Comparison of ENCODE assay signal across 2 cellular contexts in the genomic region with DNA sequence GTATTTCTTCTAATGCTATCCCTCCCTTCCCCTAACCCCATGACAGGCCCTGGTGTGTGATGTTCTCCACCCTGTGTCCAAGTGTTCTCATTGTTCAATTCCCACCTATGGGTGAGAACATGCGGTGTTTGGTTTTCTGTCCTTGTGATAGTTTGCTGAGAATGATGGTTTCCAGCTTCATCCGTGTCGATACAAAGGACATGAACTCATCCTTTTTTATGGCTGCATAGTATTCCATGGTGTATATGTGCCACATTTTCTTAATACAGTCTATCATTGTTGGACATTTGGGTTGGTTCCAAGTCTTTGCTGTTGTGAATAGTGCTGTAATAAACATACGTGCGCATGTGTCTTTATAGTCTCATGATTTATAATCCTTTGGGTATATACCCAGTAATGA. TPM values are rescaled to one million over a fixed set of nuclear protein-coding genes. Genes with fewer than 3 reads are reported as not detected.
DNase-seq lines count a peak whose midpoint lies in the region; ATAC-seq, FAIRE-seq and TF ChIP-seq lines count a peak whose summit lies in the region.
"Not testable (repeated sequence)": the region's sequence is repeated elsewhere in the genome, so short reads cannot be mapped to it uniquely, and the experiment has no call there.

No MANE protein-coding gene starts in this region.

- intact Hi-C loops in K562 (cut with micrococcal nuclease), result not testable (repeated sequence)

- H3K9me3 ChIP-seq in HEK293 (ENCODE audit: control insufficient read depth, insufficient read depth, low read depth, low read length); K562 (replicated peaks; ENCODE audit: control insufficient read depth, insufficient read depth, low read depth, low read length): not testable (repeated sequence)

- H3K9me1 ChIP-seq in K562 (ENCODE audit: control insufficient read depth, insufficient read depth, low read length), result not testable (repeated sequence)

- not testable (repeated sequence) for H3K27me3 ChIP-seq in K562 (ENCODE audit: control insufficient read depth in 2 of 2, insufficient read depth in 2 of 2, low read length in 2 of 2)

- TF ChIP-seq POLR2A in K562 (conservative IDR thresholded peaks at IDR 0.05), result not testable (repeated sequence)

- H4K20me1 ChIP-seq in K562 (replicated peaks; ENCODE audit: control insufficient read depth, insufficient read depth, low read length), result not testable (repeated sequence)

- H3K4me2 ChIP-seq in K562 (ENCODE audit: insufficient read depth, low read length), result not testable (repeated sequence)

- not testable (repeated sequence) for H3K79me2 ChIP-seq in K562 (ENCODE audit: control insufficient read depth, insufficient read depth, low read length)

- TF ChIP-seq RAD21 in K562 (CRISPR knock-in tag; conservative IDR thresholded peaks at IDR 0.05 in 1 of 2, IDR thresholded peaks at IDR 0.05 in 1 of 2), result not testable (repeated sequence)

- POLR2A ChIA-PET in HEK293 (lab: Yijun Ruan, JAX), result not testable (repeated sequence)
- POLR2A ChIA-PET in K562 (lab: Yijun Ruan, JAX), result interaction anchor here (1.1 kb wide), 1 partner anchor 11 kb away, joined by 3 read pairs; no protein-coding TSS in a partner anchor

- TF ChIP-seq CTCF in HEK293 (tag by site-specific recombination; IDR thresholded peaks at IDR 0.05); K562 (IDR thresholded peaks at IDR 0.05 in 2 of 3, conservative IDR thresholded peaks at IDR 0.05 in 1 of 3; ENCODE audit: insufficient read depth in 2 of 3, low read depth in 1 of 3, low read length in 3 of 3): not testable (repeated sequence)

- BruUV-seq in K562 (replicated peaks; lab: Mats Ljungman, UMichigan), result not testable (repeated sequence)

- not testable (repeated sequence) for H3K36me3 ChIP-seq in HEK293 (ENCODE audit: control insufficient read depth in 2 of 2, insufficient read depth in 1 of 2, low read length in 2 of 2); K562 (ENCODE audit: control insufficient read depth, insufficient read depth, low read length)

- H3K9ac ChIP-seq in K562 (ENCODE audit: insufficient read depth in 1 of 2, low read depth in 2 of 2, low read length in 2 of 2), result not testable (repeated sequence)

- H2AFZ ChIP-seq in K562 (ENCODE audit: low read depth, low read length), result not testable (repeated sequence)

- not testable (repeated sequence) for TF ChIP-seq EP300 in K562 (IDR thresholded peaks at IDR 0.05; ENCODE audit: low read length)

- in situ Hi-C loops in K562 (cut with MboI), result not testable (repeated sequence)

- FAIRE-seq in K562 (lab: Jason Lieb, UNC), result not testable (repeated sequence)

- not testable (repeated sequence) for H3K27ac ChIP-seq in HEK293 (ENCODE audit: extremely low read depth, low read depth, low read length); K562 (ENCODE audit: extremely low read depth, low read depth, low read length)

- not testable (repeated sequence) for ATAC-seq in K562

- not testable (repeated sequence) for DNase-seq in K562 (ENCODE audit: extremely low read depth in 1 of 4, low spot score in 3 of 4)

- not testable (repeated sequence) for H3K4me3 ChIP-seq in HEK293 (ENCODE audit: low read depth, low read length); K562

- CTCF ChIA-PET in HEK293 (lab: Yijun Ruan, JAX); K562 (lab: Yijun Ruan, JAX; ENCODE audit: low intra/inter-chr PET ratio): not testable (repeated sequence)

- not testable (repeated sequence) for H3K4me1 ChIP-seq in HEK293 (ENCODE audit: control insufficient read depth, insufficient read depth, low read length); K562 (replicated peaks in 1 of 2; ENCODE audit: control insufficient read depth in 2 of 2, insufficient read depth in 2 of 2, low read length in 2 of 2)

- 72% methylated on average over 5 of the region's 5 CpGs for WGBS in K562 (ENCODE audit: insufficient coverage, low coverage, missing lambda C conversion rate)

TF ChIP-seq in HEK293, 187 proteins besides CTCF, POLR2A, EP300 and RAD21:
- TF ChIP-seq ZNF146 (tag by site-specific recombination; IDR thresholded peaks at IDR 0.05), result peak; percentile 95
- TF ChIP-seq, protein P1, sequence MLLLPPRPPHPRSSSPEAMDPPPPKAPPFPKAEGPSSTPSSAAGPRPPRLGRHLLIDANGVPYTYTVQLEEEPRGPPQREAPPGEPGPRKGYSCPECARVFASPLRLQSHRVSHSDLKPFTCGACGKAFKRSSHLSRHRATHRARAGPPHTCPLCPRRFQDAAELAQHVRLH (tag by site-specific recombination; IDR thresholded peaks at IDR 0.05), result peak; percentile 59; the same call in 1 of the 2 replicates

TF ChIP-seq in K562, 482 proteins besides CTCF, POLR2A, EP300 and RAD21:
- TF ChIP-seq BCOR (IDR thresholded peaks at IDR 0.05), result peak; percentile 69; the same call in 1 of the 2 replicates
- TF ChIP-seq KDM1A (IDR thresholded peaks at IDR 0.05), result peak in 1 of 2 experiments; percentile 36; a peak in 1 of 4 replicates
- TF ChIP-seq ZNF146 (CRISPR knock-in tag; IDR thresholded peaks at IDR 0.05; ENCODE audit: unreplicated experiment), result peak; percentile 87

RNA-seq across cellular contexts. Expression of a gene that starts 10.6 kb away (rescaled TPM):
- total RNA-seq in K562 (2011; cell fraction: chromatin; rRNA removed; ENCODE audit: low replicate concordance), result 4.0 and 4.8 TPM in 2 replicates
- 3.7 TPM in 2 replicates for total RNA-seq in K562 (2011; cell fraction: nucleolus; rRNA removed)
- total RNA-seq in K562 (2011; cell fraction: nucleoplasm; rRNA removed), result 3.2 and 7.4 TPM in 2 replicates
- total RNA-seq in K562 (2014; rRNA removed) (2.3 and 3.0 TPM in 2 replicates), K562 (2014; rRNA removed; fragmentation: Illumina TruSeq; extraction: Trizol) (3.7 and 3.9 TPM in 2 replicates), K562 (2015; rRNA removed; fragmentation: Illumina TruSeq; extraction: Trizol) (2.6 and 3.5 TPM in 2 replicates), K562 (2021) (2.6 and 2.7 TPM in 2 replicates)
- polyA plus RNA-seq in K562 (2011; rRNA removed) (3.7 and 4.0 TPM in 2 replicates), K562 (2014; fragmentation: Illumina TruSeq; extraction: Trizol) (2.6 and 3.5 TPM in 2 replicates), K562 (2014; fragmentation: Nextera tagmentation; extraction: Ambion mirVana) (1 to 10 TPM; 1.8 to 3.3 TPM), K562 (2014; rRNA removed) (1.7 and 2.6 TPM in 2 replicates)
- polyA plus RNA-seq in K562 (2011; cell fraction: cytosol; rRNA removed), result 1.1 and 3.1 TPM in 2 replicates
- polyA plus RNA-seq in K562 (2011; cell fraction: nucleus; rRNA removed), result 1.8 and 2.5 TPM in 2 replicates
- 1.8 and 2.9 TPM in 2 replicates for polyA plus RNA-seq in K562 (2012)
- 5.1 and 6.8 TPM in 2 replicates for polyA minus RNA-seq in K562 (2011; rRNA and poly(A)+ RNA removed)
- polyA minus RNA-seq in K562 (2011; cell fraction: cytosol; rRNA and poly(A)+ RNA removed), result 2.4 and 3.0 TPM in 2 replicates
- polyA minus RNA-seq in K562 (2011; cell fraction: nucleus; rRNA and poly(A)+ RNA removed), result 1.1 and 2.9 TPM in 2 replicates
